ENCODE assay signal across 8 cellular contexts in genomic region chr3:52535411-52536111, GRCh38. TPM values are rescaled to one million over a fixed set of nuclear protein-coding genes. Genes with fewer than 3 reads are reported as not detected.
A peak's percentile ranks its signal among the peaks of the same experiment; 100 is the strongest.
DNase-seq lines count a peak whose midpoint lies in the region; ATAC-seq, FAIRE-seq and TF ChIP-seq lines count a peak whose summit lies in the region.

No MANE protein-coding gene starts in this region.

- H3K4me3 ChIP-seq in astrocyte (ENCODE audit: insufficient read depth, low read depth, low read length) (peak overlapping the region; percentile 11), mesodermal cell (ENCODE audit: extremely low read depth, insufficient read depth, low read length, poor library complexity, severe bottlenecking) (no peak overlapping the region)

- H3K27me3 Mint-ChIP-seq in astrocyte (ENCODE audit: low read depth, unreplicated experiment), result no peaks in the 10 kb centered on the region

- no peak for TF ChIP-seq CTCF in astrocyte (IDR thresholded peaks at IDR 0.05; ENCODE audit: insufficient read depth, low read depth, low read length)

- peaks cover 11% of the 10 kb centered on the region for H3K36me3 Mint-ChIP-seq in astrocyte (ENCODE audit: low read depth, unreplicated experiment)

- no peak for FAIRE-seq in astrocyte (lab: Jason Lieb, UNC)

- peaks cover 52% of the 10 kb centered on the region for H4K20me1 ChIP-seq in astrocyte (ENCODE audit: insufficient read depth, low read length)

- peak overlapping the region; percentile 68 for H3K27ac Mint-ChIP-seq in astrocyte (ENCODE audit: unreplicated experiment)

- no peak for ATAC-seq in HG03460 (IDR thresholded peaks at IDR 0.05; ENCODE audit: unreplicated experiment)
- ATAC-seq in HG02885 (IDR thresholded peaks at IDR 0.05; ENCODE audit: poor library complexity, unreplicated experiment), result no peak

- H3K4me1 Mint-ChIP-seq in astrocyte (ENCODE audit: low read depth, unreplicated experiment), result peaks cover 23% of the 10 kb centered on the region

- WGBS in mesodermal cell (ENCODE audit: insufficient coverage in 2 of 2), 2 experiments, result 89 to 97% methylated on average over 12 to 17 of the region's 19 CpGs

- H3K9me3 Mint-ChIP-seq in astrocyte (ENCODE audit: unreplicated experiment), result no peaks in the 10 kb centered on the region

- H3K4me3 Mint-ChIP-seq in astrocyte (ENCODE audit: unreplicated experiment), result peak overlapping the region; percentile 84

- H3K27me3 ChIP-seq in astrocyte (ENCODE audit: insufficient read depth, low read length), result no peaks in the 10 kb centered on the region

- H3K4me1 ChIP-seq in astrocyte (ENCODE audit: insufficient read depth, low read length), result peaks cover 59% of the 10 kb centered on the region
- H3K4me1 ChIP-seq in mesodermal cell (ENCODE audit: control insufficient read depth, insufficient read depth, low read length, poor library complexity, severe bottlenecking), result peaks cover 19% of the 10 kb centered on the region

- no peak overlapping the region for H3K9ac ChIP-seq in astrocyte (ENCODE audit: low read length)

- H3K27ac ChIP-seq in astrocyte (ENCODE audit: low read depth, low read length), result no peak overlapping the region
- H3K27ac ChIP-seq in mesodermal cell (ENCODE audit: low read depth, low read length, severe bottlenecking), result peak overlapping the region; percentile 41

- peak overlapping the region; percentile 87 for H3K4me2 ChIP-seq in astrocyte (ENCODE audit: low read length)

- H3K79me2 ChIP-seq in astrocyte (ENCODE audit: insufficient read depth, low read length), result peaks cover 76% of the 10 kb centered on the region

- no peak overlapping the region for H2AFZ ChIP-seq in astrocyte (ENCODE audit: low read depth, low read length)

- H3K9me3 ChIP-seq in astrocyte (ENCODE audit: insufficient read depth, low read depth, low read length) (no peaks in the 10 kb centered on the region), mesodermal cell (ENCODE audit: control insufficient read depth, low read length) (no peaks in the 10 kb centered on the region)

- H3K36me3 ChIP-seq in astrocyte (ENCODE audit: insufficient read depth, low read length), result peaks cover under 1% of the 10 kb centered on the region
- H3K36me3 ChIP-seq in mesodermal cell (ENCODE audit: control insufficient read depth, insufficient read depth, low read length), result peaks cover 17% of the 10 kb centered on the region

- peak; percentile 3 for DNase-seq in stimulated activated CD4-positive, alpha-beta T cell treated with anti-CD3 and anti-CD28 coated beads, Interleukin-15, amount 100 ng/mL, for 24 hours
- no peak for DNase-seq in stimulated activated CD4-positive, alpha-beta T cell treated with anti-CD3 and anti-CD28 coated beads, Interleukin-2, amount 100 ng/mL, for 48 hours
- DNase-seq in astrocyte (ENCODE audit: low read depth) (no peak), anterior cingulate cortex (lab: John Stamatoyannopoulos, UW) (no peak), NCI-H2081 treated with DMSO at 0.1 percent for 48 hours (lab: John Stamatoyannopoulos, UW) (no peak)

RNA-seq across cellular contexts. Expression of gene UQCC5, which starts 0.8 kb away (rescaled TPM):
- total RNA-seq in astrocyte, result 22.9 and 26.0 TPM in 2 replicates
- 40.7 TPM for polyA plus RNA-seq in mesodermal cell (2013, experiment 1 of 2)
- polyA plus RNA-seq in mesodermal cell (2013, experiment 2 of 2), result 32.5 TPM

RNA-seq across cellular contexts. Expression of gene NT5DC2, which starts 1.9 kb away (rescaled TPM):
- total RNA-seq in astrocyte, result 178 and 189 TPM in 2 replicates
- 292 TPM for polyA plus RNA-seq in mesodermal cell (2013, experiment 1 of 2)
- 250 TPM for polyA plus RNA-seq in mesodermal cell (2013, experiment 2 of 2)

RNA-seq across cellular contexts. Expression of gene STAB1, which starts 40.4 kb away (rescaled TPM):
- 0.39 TPM in 1 of 2 replicates, not detected in the other for total RNA-seq in astrocyte
- polyA plus RNA-seq in mesodermal cell (2013, experiment 1 of 2), result 14.5 TPM
- 8.7 TPM for polyA plus RNA-seq in mesodermal cell (2013, experiment 2 of 2)
